10 cellular contexts compared by ENCODE assay signal in the genomic region with DNA sequence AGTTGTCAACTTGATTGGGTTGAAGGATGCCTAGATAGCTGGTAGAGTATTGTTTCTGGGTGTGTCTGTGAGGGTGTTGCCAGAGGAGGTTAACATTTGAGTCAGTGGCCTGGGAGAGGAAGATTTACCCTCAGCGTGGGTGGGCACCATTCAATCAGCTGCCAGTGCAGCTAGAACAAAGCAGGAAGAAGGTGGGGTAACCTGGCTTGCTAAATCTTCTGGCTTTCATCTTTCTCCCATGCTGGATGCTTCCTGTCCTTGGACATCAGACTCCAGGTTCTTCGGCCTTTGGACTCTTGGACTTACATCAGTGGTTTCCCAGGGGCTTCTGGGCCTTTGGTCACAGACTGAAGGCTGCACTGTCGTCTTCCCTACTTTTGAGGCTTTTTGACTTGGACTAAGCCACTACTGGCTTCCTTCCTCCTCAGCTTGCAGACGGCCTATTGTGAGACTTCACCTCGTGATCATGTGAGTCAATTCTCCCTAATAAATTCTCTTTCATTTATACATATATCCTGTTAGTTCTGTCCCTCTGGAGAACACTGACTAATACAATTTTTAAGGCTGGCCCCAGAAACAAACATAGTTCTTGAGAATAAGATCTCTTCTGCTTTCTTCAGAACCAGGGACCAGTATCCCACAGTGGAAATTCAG. TPM values are rescaled to one million over a fixed set of nuclear protein-coding genes. Genes with fewer than 3 reads are reported as not detected.
DNase-seq lines count a peak whose midpoint lies in the region; ATAC-seq and TF ChIP-seq lines count a peak whose summit lies in the region.
"Had no signal": no experiment of that assay in that cellular context is flagged by ENCODE, and none has a peak within 500 bp of the region (broad histone marks: within the 10 kb centered on the region; RNA-seq: fewer than 3 reads in every experiment).

No MANE protein-coding gene starts in this region.

- H2AFZ ChIP-seq in osteoblast (ENCODE audit: low read length): no peak overlapping the region

- H3K9me3 Mint-ChIP-seq in natural killer cell treated with Interleukin-12 subunit alpha and Interleukin-12 subunit beta and Interleukin-15 and Interleukin-18, amount 100 ng/mL, for 72 hours: no peaks in the 10 kb centered on the region
- H3K9me3 Mint-ChIP-seq in natural killer cell: no peaks in the 10 kb centered on the region

- no peaks in the 10 kb centered on the region for H3K27me3 Mint-ChIP-seq in natural killer cell treated with Interleukin-12 subunit alpha and Interleukin-12 subunit beta and Interleukin-15 and Interleukin-18, amount 100 ng/mL, for 72 hours
- no peaks in the 10 kb centered on the region for H3K27me3 Mint-ChIP-seq in natural killer cell (ENCODE audit: low read depth in 2 of 2)

- peak overlapping the region in 1 of 2 donors; percentile 8 for H3K27ac Mint-ChIP-seq in natural killer cell treated with Interleukin-12 subunit alpha and Interleukin-12 subunit beta and Interleukin-15 and Interleukin-18, amount 100 ng/mL, for 72 hours
- H3K27ac Mint-ChIP-seq in natural killer cell: peak overlapping the region in 1 of 2 donors; percentile 56

- no peaks in the 10 kb centered on the region for H3K36me3 Mint-ChIP-seq in natural killer cell treated with Interleukin-12 subunit alpha and Interleukin-12 subunit beta and Interleukin-15 and Interleukin-18, amount 100 ng/mL, for 72 hours
- H3K36me3 Mint-ChIP-seq in natural killer cell: no peaks in the 10 kb centered on the region

- H3K4me2 ChIP-seq in osteoblast (ENCODE audit: insufficient read depth, low read length): peak overlapping the region; percentile 31

- H3K4me3 ChIP-seq in adrenal gland (peak overlapping the region in 1 of 4 donors; percentile 19), osteoblast (ENCODE audit: insufficient read depth, low read length) (no peak overlapping the region), esophagus squamous epithelium (no peak overlapping the region)

- H3K27ac ChIP-seq in adrenal gland (peak overlapping the region in 3 of 5 donors; percentile 0 to 75 (median 32)), osteoblast (ENCODE audit: low read depth, low read length) (peak overlapping the region; percentile 61), esophagus squamous epithelium (peak overlapping the region in 2 of 4 donors; percentile 7 to 40)

- H3K4me3 Mint-ChIP-seq in natural killer cell treated with Interleukin-12 subunit alpha and Interleukin-12 subunit beta and Interleukin-15 and Interleukin-18, amount 100 ng/mL, for 72 hours: peak overlapping the region; percentile 2
- no peak overlapping the region for H3K4me3 Mint-ChIP-seq in natural killer cell

- peaks cover 18 to 28% of the 10 kb centered on the region in 2 donors for H3K4me1 Mint-ChIP-seq in natural killer cell treated with Interleukin-12 subunit alpha and Interleukin-12 subunit beta and Interleukin-15 and Interleukin-18, amount 100 ng/mL, for 72 hours (ENCODE audit: low read depth in 2 of 2)
- peaks cover 24 to 32% of the 10 kb centered on the region in 2 donors for H3K4me1 Mint-ChIP-seq in natural killer cell

- no peaks in the 10 kb centered on the region for H3K9me3 ChIP-seq in adrenal gland (replicated peaks in 1 of 3)
- H3K9me3 ChIP-seq in osteoblast (ENCODE audit: low read depth, low read length): no peaks in the 10 kb centered on the region
- no peaks in the 10 kb centered on the region for H3K9me3 ChIP-seq in esophagus squamous epithelium

- H3K36me3 ChIP-seq in adrenal gland (replicated peaks in 1 of 2) (no peaks in the 10 kb centered on the region), osteoblast (ENCODE audit: insufficient read depth, low read length) (no peaks in the 10 kb centered on the region), esophagus squamous epithelium (no peaks in the 10 kb centered on the region)

- H3K4me1 ChIP-seq in adrenal gland (replicated peaks in 1 of 2) (peaks cover 0 to 36% of the 10 kb centered on the region in 2 donors), osteoblast (ENCODE audit: insufficient read depth, low read length) (peaks cover 25% of the 10 kb centered on the region), esophagus squamous epithelium (peaks cover 0 to 15% (median 0%) of the 10 kb centered on the region in 3 donors)

- TF ChIP-seq CTCF in natural killer cell (IDR thresholded peaks at IDR 0.05) (no peak), adrenal gland (IDR thresholded peaks at IDR 0.05) (no peak), osteoblast (IDR thresholded peaks at IDR 0.05; ENCODE audit: extremely low read depth, low read depth, low read length) (no peak), esophagus squamous epithelium (IDR thresholded peaks at IDR 0.05) (no peak)

- DNase-seq in natural killer cell treated with Interleukin-12 subunit alpha and Interleukin-12 subunit beta and Interleukin-15 and Interleukin-18, amount 100 ng/mL, for 72 hours (ENCODE audit: low spot score): no peak
- DNase-seq in natural killer cell: no peak
- peak in 3 of 7 donors; percentile 14 to 18 (median 16) for DNase-seq in adrenal gland
- DNase-seq in osteoblast (ENCODE audit: insufficient read length, low spot score, missing footprints): peak; percentile 66
- DNase-seq in esophagus squamous epithelium (lab: John Stamatoyannopoulos, UW): no peak
- no peak for DNase-seq in NCI-H774 (lab: John Stamatoyannopoulos, UW)
- DNase-seq in midbrain (lab: John Stamatoyannopoulos, UW): no peak
- DNase-seq: activated gamma-delta T cell treated with Interleukin-2 at 50 U/mL for 16 hours, MM.1S had no signal

- no peak for ATAC-seq in natural killer cell treated with Interleukin-12 subunit alpha and Interleukin-12 subunit beta and Interleukin-15 and Interleukin-18, amount 100 ng/mL, for 72 hours
- ATAC-seq in natural killer cell (no peak), GM18867 (IDR thresholded peaks at IDR 0.05; ENCODE audit: unreplicated experiment) (no peak)

- TF ChIP-seq POLR2A in adrenal gland (IDR thresholded peaks at IDR 0.05) (no peak), esophagus squamous epithelium (IDR thresholded peaks at IDR 0.05) (no peak)

- WGBS in adrenal gland, 4 donors: 47 to 63% (median 60%) methylated on average over 5 of the region's 5 CpGs
- WGBS in esophagus squamous epithelium, 2 donors: 46 to 69% methylated on average over 5 of the region's 5 CpGs

- intact Hi-C loops in natural killer cell (cut with micrococcal nuclease) (no loop called here), adrenal gland (cut with DNase I) (no loop called here), esophagus squamous epithelium (cut with DNase I) (no loop called here)

- peaks cover 82% of the 10 kb centered on the region for H3K79me2 ChIP-seq in osteoblast (ENCODE audit: insufficient read depth, low read length)

- H4K20me1 ChIP-seq in osteoblast (ENCODE audit: insufficient read depth, low read length): peaks cover 2% of the 10 kb centered on the region

- H3K27me3 ChIP-seq in adrenal gland: no peaks in the 10 kb centered on the region
- no peaks in the 10 kb centered on the region for H3K27me3 ChIP-seq in osteoblast (ENCODE audit: insufficient read depth, low read length)
- H3K27me3 ChIP-seq in esophagus squamous epithelium: no peaks in the 10 kb centered on the region

RNA-seq across cellular contexts. Expression of gene PBX3, which starts 38.1 kb away (rescaled TPM):
- 10 to 100 TPM; 21.4 to 40.2 TPM for total RNA-seq in natural killer cell treated with Interleukin-12 subunit alpha and Interleukin-12 subunit beta and Interleukin-15 and Interleukin-18, amount 100 ng/mL, for 72 hours
- total RNA-seq in natural killer cell: 10 to 100 TPM; 42.1 to 46.9 (median 44.6) TPM
- total RNA-seq in adrenal gland: 100 to 1,000 TPM in 7 of 8 donors, 10 to 100 TPM in 1; 55.3 to 231 (median 138) TPM
- 10 to 100 TPM; 43.4 to 57.8 (median 56.1) TPM for polyA plus RNA-seq in adrenal gland
- 34.7 and 38.0 TPM in 2 replicates for total RNA-seq in osteoblast
- 10 to 100 TPM; 10.2 to 27.1 (median 12.7) TPM for total RNA-seq in esophagus squamous epithelium
